In genomic region chr7:157357129-157358040, GRCh38 we compare ENCODE assay signal across 8 cellular contexts. TPM values are rescaled to one million over a fixed set of nuclear protein-coding genes. Genes with fewer than 3 reads are reported as not detected.
DNase-seq lines count a peak whose midpoint lies in the region; ATAC-seq and TF ChIP-seq lines count a peak whose summit lies in the region.

No MANE protein-coding gene starts in this region.

- POLR2A ChIA-PET in naive thymus-derived CD4-positive, alpha-beta T cell (lab: Charles Lee): no interaction called here

- H3K36me3 ChIP-seq in naive thymus-derived CD4-positive, alpha-beta T cell (ENCODE audit: control insufficient read depth in 2 of 3, insufficient read depth in 3 of 3, low read length in 3 of 3): peaks cover 7 to 37% (median 14%) of the 10 kb centered on the region in 3 experiments
- H3K36me3 ChIP-seq in prostate gland: peaks cover 0 to 9% of the 10 kb centered on the region in 2 donors

- no peak overlapping the region for H3K4me3 ChIP-seq in naive thymus-derived CD4-positive, alpha-beta T cell (ENCODE audit: low read length)
- H3K4me3 ChIP-seq in prostate gland: no peak overlapping the region

- H3K27me3 Mint-ChIP-seq in naive thymus-derived CD4-positive, alpha-beta T cell: no peaks in the 10 kb centered on the region

- H3K9me3 Mint-ChIP-seq in naive thymus-derived CD4-positive, alpha-beta T cell: no peaks in the 10 kb centered on the region

- WGBS in prostate gland: 88% methylated on average over 21 of the region's 24 CpGs

- no peak for TF ChIP-seq CTCF in prostate gland (IDR thresholded peaks at IDR 0.05)

- DNase-seq in naive thymus-derived CD4-positive, alpha-beta T cell: no peak
- no peak for DNase-seq in epidermal melanocyte (ENCODE audit: insufficient read length, low spot score)
- DNase-seq in EL: no peak
- DNase-seq in prostate gland (ENCODE audit: low spot score): no peak

- peak; percentile 85 for ATAC-seq in GM18517 (IDR thresholded peaks at IDR 0.05; ENCODE audit: unreplicated experiment)
- peak; percentile 77 for ATAC-seq in GM21390 (IDR thresholded peaks at IDR 0.05; ENCODE audit: unreplicated experiment)
- peak; percentile 90 for ATAC-seq in HG03521 (IDR thresholded peaks at IDR 0.05; ENCODE audit: unreplicated experiment)
- ATAC-seq in naive thymus-derived CD4-positive, alpha-beta T cell: no peak
- ATAC-seq in HG03108 (IDR thresholded peaks at IDR 0.05; ENCODE audit: unreplicated experiment): no peak

- intact Hi-C loops in naive thymus-derived CD4-positive, alpha-beta T cell (cut with micrococcal nuclease): no loop called here
- intact Hi-C loops in prostate gland (cut with DNase I): no loop called here

- peaks cover 25 to 42% of the 10 kb centered on the region in 2 donors for H3K4me1 ChIP-seq in naive thymus-derived CD4-positive, alpha-beta T cell (ENCODE audit: control insufficient read depth in 2 of 2, insufficient read depth in 2 of 2, low read length in 2 of 2)
- H3K4me1 ChIP-seq in prostate gland (replicated peaks): peaks cover 8% of the 10 kb centered on the region

- peak overlapping the region in 8 of 9 donors; percentile 45 to 72 (median 66) for H3K27ac Mint-ChIP-seq in naive thymus-derived CD4-positive, alpha-beta T cell

- TF ChIP-seq POLR2A in prostate gland (IDR thresholded peaks at IDR 0.05): no peak

- no peaks in the 10 kb centered on the region for H3K9me3 ChIP-seq in naive thymus-derived CD4-positive, alpha-beta T cell (ENCODE audit: control insufficient read depth in 2 of 3, low read length in 3 of 3)
- no peaks in the 10 kb centered on the region for H3K9me3 ChIP-seq in prostate gland

- H3K4me3 Mint-ChIP-seq in naive thymus-derived CD4-positive, alpha-beta T cell: peak overlapping the region in 5 of 10 donors; percentile 8 to 27 (median 10)

- H3K36me3 Mint-ChIP-seq in naive thymus-derived CD4-positive, alpha-beta T cell: peaks cover 4 to 31% (median 10%) of the 10 kb centered on the region in 5 donors

- H3K4me1 Mint-ChIP-seq in naive thymus-derived CD4-positive, alpha-beta T cell: peaks cover 47 to 73% (median 70%) of the 10 kb centered on the region in 7 donors

- CTCF ChIA-PET in naive thymus-derived CD4-positive, alpha-beta T cell (lab: Charles Lee): no interaction called here

- H3K27ac ChIP-seq in naive thymus-derived CD4-positive, alpha-beta T cell (ENCODE audit: low read depth, low read length): no peak overlapping the region
- H3K27ac ChIP-seq in prostate gland: no peak overlapping the region

- H3K27me3 ChIP-seq in naive thymus-derived CD4-positive, alpha-beta T cell (ENCODE audit: control insufficient read depth in 2 of 2, insufficient read depth in 2 of 2, low read length in 2 of 2): no peaks in the 10 kb centered on the region
- H3K27me3 ChIP-seq in prostate gland (replicated peaks; ENCODE audit: insufficient read depth): no peaks in the 10 kb centered on the region

RNA-seq across cellular contexts. Expression of gene DNAJB6, which starts 20.6 kb away (rescaled TPM):
- total RNA-seq in naive thymus-derived CD4-positive, alpha-beta T cell: 100 to 1,000 TPM in 2 of 5 experiments, 10 to 100 TPM in 3; 79.8 to 219 (median 96.0) TPM
- 100 to 1,000 TPM; 114 to 130 TPM for polyA plus RNA-seq in naive thymus-derived CD4-positive, alpha-beta T cell
- total RNA-seq in prostate gland: 100 to 1,000 TPM in 1 of 2 donors, 10 to 100 TPM in 1; 68.3 to 199 TPM

Comparison
In these comparisons a context has a peak if more than half of its experiments do, and no peak if none do; other contexts are left out.
1. ATAC-seq: peak in GM18517 (single experiment), GM21390 (single experiment) and HG03521 (single experiment); none in naive thymus-derived CD4-positive, alpha-beta T cell (single experiment) and HG03108 (single experiment).